Comparison of ENCODE assay signal across 8 cellular contexts in the genomic region with DNA sequence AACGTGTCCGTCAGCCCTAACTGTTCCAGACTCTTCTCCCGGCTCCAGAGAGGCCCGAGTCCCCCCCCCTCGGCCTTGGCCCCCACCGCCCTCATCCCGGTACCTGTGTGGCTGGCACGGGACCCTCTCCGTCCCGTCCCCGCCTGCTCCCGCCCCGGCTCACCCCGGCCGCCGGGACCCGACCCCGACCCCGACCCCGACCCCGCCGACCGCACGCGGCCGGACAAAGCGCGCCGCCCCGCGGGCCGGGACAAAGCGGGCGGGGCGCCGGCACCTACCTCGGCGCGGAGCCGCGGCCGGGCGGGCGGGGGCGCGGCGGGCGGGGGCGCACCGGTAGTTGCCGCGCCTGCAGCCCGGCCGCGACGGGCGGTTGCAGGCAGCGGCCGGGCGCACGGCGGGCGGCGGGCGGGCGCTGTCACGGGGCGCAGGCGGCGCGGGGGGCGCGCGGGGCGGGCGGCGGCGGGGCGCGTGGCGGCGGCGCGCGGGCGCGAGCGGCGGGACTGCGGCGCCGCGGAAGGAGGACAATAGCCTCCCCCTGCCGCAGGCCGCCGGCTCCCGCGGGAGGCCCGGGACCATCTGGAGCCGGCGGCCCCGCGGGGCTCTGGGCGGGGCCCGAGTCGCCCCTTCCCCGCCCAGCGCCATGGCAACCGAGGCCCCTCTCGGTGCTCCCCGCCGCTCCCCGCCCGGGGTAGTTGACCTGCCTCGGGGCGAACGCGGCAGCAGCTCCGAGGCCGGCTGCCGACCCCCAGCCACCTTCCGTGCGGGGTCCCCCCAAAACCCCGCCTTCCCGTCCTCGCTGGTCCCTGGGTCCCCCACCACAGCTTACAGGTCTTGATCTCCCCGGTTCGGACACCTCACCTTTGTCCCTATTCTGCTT. TPM values are rescaled to one million over a fixed set of nuclear protein-coding genes. Genes with fewer than 3 reads are reported as not detected.
DNase-seq lines count a peak whose midpoint lies in the region; ATAC-seq and FAIRE-seq lines count a peak whose summit lies in the region.

No MANE protein-coding gene starts in this region.

- H3K27ac ChIP-seq in caudate nucleus (ENCODE audit: low read depth, low read length) = peak overlapping the region; percentile 77
- no peak overlapping the region for H3K27ac ChIP-seq in effector memory CD4-positive, alpha-beta T cell (ENCODE audit: insufficient read depth, low read length, poor library complexity, severe bottlenecking)

- H3K9me3 ChIP-seq in MG63 = no peaks in the 10 kb centered on the region
- no peaks in the 10 kb centered on the region for H3K9me3 ChIP-seq in effector memory CD4-positive, alpha-beta T cell (ENCODE audit: control insufficient read depth, low read length)

- no peak for FAIRE-seq in GM19239 (lab: Jason Lieb, UNC)

- H3K36me3 ChIP-seq in MG63 = no peaks in the 10 kb centered on the region
- H3K36me3 ChIP-seq in effector memory CD4-positive, alpha-beta T cell (ENCODE audit: control insufficient read depth, insufficient read depth, low read length) = no peaks in the 10 kb centered on the region

- no peak for ATAC-seq in HG02763 (IDR thresholded peaks at IDR 0.05; ENCODE audit: unreplicated experiment)

- H3K4me1 ChIP-seq in effector memory CD4-positive, alpha-beta T cell (ENCODE audit: control insufficient read depth, insufficient read depth, low read length, poor library complexity, severe bottlenecking) = peaks cover 8% of the 10 kb centered on the region

- peaks cover 3% of the 10 kb centered on the region; the same call in 1 of the 2 replicates for H3K27me3 ChIP-seq in MG63
- peaks cover 28% of the 10 kb centered on the region for H3K27me3 ChIP-seq in effector memory CD4-positive, alpha-beta T cell (replicated peaks; ENCODE audit: control insufficient read depth, insufficient read depth, low read length, poor library complexity, severe bottlenecking)

- DNase-seq in ELF-1 (ENCODE audit: low read depth, low spot score) = peak; percentile 26
- DNase-seq in MG63 = peak; percentile 26
- DNase-seq in caudate nucleus (lab: John Stamatoyannopoulos, UW) = peak in 2 of 61 donors; percentile 14 to 24
- peak; percentile 74 for DNase-seq in mesenteric fat pad (ENCODE audit: low spot score)
- DNase-seq in GM19239 (ENCODE audit: insufficient read length, low spot score) = no peak
- DNase-seq in effector memory CD4-positive, alpha-beta T cell = no peak
- DNase-seq in AML-193 (lab: John Stamatoyannopoulos, UW) = no peak

- H3K4me3 ChIP-seq in MG63 = peak overlapping the region; percentile 56
- no peak overlapping the region for H3K4me3 ChIP-seq in effector memory CD4-positive, alpha-beta T cell (ENCODE audit: insufficient read depth, low read depth, low read length, poor library complexity, severe bottlenecking)

RNA-seq across cellular contexts. Expression of a gene that starts 0.9 kb away (rescaled TPM):
- total RNA-seq in MG63 (2014; rRNA removed; shearing (Covaris generic); ENCODE audit: low replicate concordance) = 20.0 and 25.8 TPM in 2 replicates
- 8.3 TPM for total RNA-seq in mesenteric fat pad

RNA-seq across cellular contexts. Expression of a gene that starts 50.4 kb away (rescaled TPM):
- total RNA-seq in MG63 (2014; rRNA removed; shearing (Covaris generic); ENCODE audit: low replicate concordance) = 15.7 and 26.6 TPM in 2 replicates
- 8.0 TPM for total RNA-seq in mesenteric fat pad

Comparison
In these comparisons a context has a peak if more than half of its experiments do, and no peak if none do; other contexts are left out.
1. DNase-seq: peak in ELF-1 (single experiment), MG63 (single experiment) and mesenteric fat pad (single experiment); none in GM19239 (single experiment), effector memory CD4-positive, alpha-beta T cell (0 of 3) and AML-193 (0 of 2).